8 cellular contexts compared by ENCODE assay signal in genomic region chr15:90930861-90931629, GRCh38. TPM values are rescaled to one million over a fixed set of nuclear protein-coding genes. Genes with fewer than 3 reads are reported as not detected.
A peak's percentile ranks its signal among the peaks of the same experiment; 100 is the strongest.
DNase-seq lines count a peak whose midpoint lies in the region; ATAC-seq and TF ChIP-seq lines count a peak whose summit lies in the region.

No MANE protein-coding gene starts in this region.

- POLR2A ChIA-PET in SK-N-SH (lab: Yijun Ruan, JAX) = interaction anchor here (2.2 to 4.8 kb wide), 4 partner anchors 23 to 36 kb away, joined by 8 to 23 read pairs (median 10); partner anchors contain the start of genes MAN2A2 and RCCD1

- H3K9me3 ChIP-seq in SK-N-SH = no peaks in the 10 kb centered on the region
- no peaks in the 10 kb centered on the region for H3K9me3 ChIP-seq in SU-DHL-6 (ENCODE audit: insufficient read depth, low read length)

- H3K4me3 ChIP-seq in SK-N-SH (ENCODE audit: low read depth in 2 of 2, low read length in 1 of 2) = peak overlapping the region; percentile 84 to 89; a peak in 3 of 4 replicates
- peak overlapping the region; percentile 51 for H3K4me3 ChIP-seq in SU-DHL-6 (ENCODE audit: insufficient read depth, low read length, poor library complexity, severe bottlenecking)
- peak overlapping the region; percentile 68 for H3K4me3 ChIP-seq in fibroblast of mammary gland (ENCODE audit: control insufficient read depth, low read depth, low read length)

- peak overlapping the region; percentile 96 for H3K27ac Mint-ChIP-seq in stimulated activated effector memory CD8-positive, alpha-beta T cell treated with anti-CD3 and anti-CD28 coated beads, Interleukin-12 subunit alpha, Interleukin-12 subunit beta, amount 100 ng/mL, for 72 hours

- no peaks in the 10 kb centered on the region for H3K36me3 ChIP-seq in SK-N-SH (replicated peaks in 1 of 2; ENCODE audit: control insufficient read depth in 1 of 2, insufficient read depth in 2 of 2, low read length in 1 of 2)
- no peaks in the 10 kb centered on the region for H3K36me3 ChIP-seq in SU-DHL-6 (ENCODE audit: low read length)

- CTCF ChIA-PET in SK-N-SH (lab: Yijun Ruan, JAX) = interaction anchor here (0.6 to 11.5 kb wide), 19 partner anchors 13 to 343 kb away, joined by 3 to 142 read pairs (median 7); partner anchors contain the start of genes FES, MAN2A2 and RCCD1

- no peak for DNase-seq in SK-N-SH
- peak; percentile 50 for DNase-seq in fibroblast of mammary gland (ENCODE audit: low read depth)
- DNase-seq in stimulated activated effector memory CD8-positive, alpha-beta T cell treated with anti-CD3 and anti-CD28 coated beads, Interleukin-12 subunit alpha, Interleukin-12 subunit beta, amount 100 ng/mL, for 72 hours (ENCODE audit: low spot score in 2 of 2) = no peak
- DNase-seq in stimulated activated naive CD4-positive, alpha-beta T cell treated with Interleukin-2 at 50 U/mL for 16 hours (lab: John Stamatoyannopoulos, UW) = no peak
- DNase-seq in KBM-7 = no peak

- H3K4me2 ChIP-seq in SK-N-SH (peak overlapping the region; percentile 97), SU-DHL-6 (ENCODE audit: low read depth, low read length, poor library complexity, severe bottlenecking) (peak overlapping the region; percentile 75)

- TF ChIP-seq CTCF in SK-N-SH (IDR thresholded peaks at IDR 0.05) (no peak), SU-DHL-6 (IDR thresholded peaks at IDR 0.05; ENCODE audit: insufficient read depth, low read length, poor library complexity, severe bottlenecking) (no peak), fibroblast of mammary gland (conservative IDR thresholded peaks at IDR 0.05; ENCODE audit: control insufficient read depth, insufficient read depth, low read depth, low read length) (no peak)

- WGBS in SK-N-SH (ENCODE audit: low lambda C conversion rate) = 71% methylated on average over 15 of the region's 15 CpGs

- no peak for TF ChIP-seq RAD21 in SK-N-SH (IDR thresholded peaks at IDR 0.05; ENCODE audit: low read length)

- no peak for TF ChIP-seq EP300 in SK-N-SH (IDR thresholded peaks at IDR 0.05; ENCODE audit: borderline replicate concordance in 1 of 2, low read depth in 1 of 2, low read length in 1 of 2)

- no peaks in the 10 kb centered on the region for H3K9me3 Mint-ChIP-seq in stimulated activated effector memory CD8-positive, alpha-beta T cell treated with anti-CD3 and anti-CD28 coated beads, Interleukin-12 subunit alpha, Interleukin-12 subunit beta, amount 100 ng/mL, for 72 hours

- H3K4me1 ChIP-seq in SK-N-SH (ENCODE audit: control insufficient read depth in 1 of 2, insufficient read depth in 2 of 2, low read depth in 1 of 2, low read length in 1 of 2) = peaks cover 6 to 35% of the 10 kb centered on the region in 2 experiments; a peak in 2 of 4 replicates

- peaks cover 46% of the 10 kb centered on the region for H3K4me1 Mint-ChIP-seq in stimulated activated effector memory CD8-positive, alpha-beta T cell treated with anti-CD3 and anti-CD28 coated beads, Interleukin-12 subunit alpha, Interleukin-12 subunit beta, amount 100 ng/mL, for 72 hours

- peaks cover 28% of the 10 kb centered on the region for H3K36me3 Mint-ChIP-seq in stimulated activated effector memory CD8-positive, alpha-beta T cell treated with anti-CD3 and anti-CD28 coated beads, Interleukin-12 subunit alpha, Interleukin-12 subunit beta, amount 100 ng/mL, for 72 hours

- H3K27ac ChIP-seq in SK-N-SH (ENCODE audit: low read depth in 2 of 2, low read length in 1 of 2) (peak overlapping the region; percentile 52 to 60; a peak in 3 of 4 replicates), SU-DHL-6 (ENCODE audit: low read depth, low read length) (peak overlapping the region; percentile 85)

- no peaks in the 10 kb centered on the region for H3K27me3 ChIP-seq in SK-N-SH (ENCODE audit: insufficient read depth)
- no peaks in the 10 kb centered on the region for H3K27me3 ChIP-seq in SU-DHL-6 (ENCODE audit: low read length)

- H2AFZ ChIP-seq in SK-N-SH (ENCODE audit: low read depth) (0 out of 2 replicates have a peak overlapping the region, but pooled peaks have one; percentile 98), SU-DHL-6 (ENCODE audit: low read depth, low read length, severe bottlenecking) (no peak overlapping the region)

- peak overlapping the region; percentile 89 for H3K4me3 Mint-ChIP-seq in stimulated activated effector memory CD8-positive, alpha-beta T cell treated with anti-CD3 and anti-CD28 coated beads, Interleukin-12 subunit alpha, Interleukin-12 subunit beta, amount 100 ng/mL, for 72 hours

- H3K79me2 ChIP-seq in SK-N-SH (ENCODE audit: insufficient read depth) = peaks cover 9% of the 10 kb centered on the region
- peaks cover 8% of the 10 kb centered on the region; the same call in 1 of the 2 replicates for H3K79me2 ChIP-seq in SU-DHL-6 (ENCODE audit: insufficient read depth, low read length)

- H3K9me2 ChIP-seq in SK-N-SH = no peaks in the 10 kb centered on the region
- no peaks in the 10 kb centered on the region for H3K9me2 ChIP-seq in SU-DHL-6 (replicated peaks; ENCODE audit: insufficient read depth, low read length)

- H3K9ac ChIP-seq in SK-N-SH (no peak overlapping the region), SU-DHL-6 (ENCODE audit: low read length) (peak overlapping the region; percentile 75)

- H4K20me1 ChIP-seq in SK-N-SH (ENCODE audit: insufficient read depth) (no peaks in the 10 kb centered on the region), SU-DHL-6 (ENCODE audit: low read depth, low read length) (no peaks in the 10 kb centered on the region)

- ATAC-seq in SK-N-SH treated with all-trans-retinoic acid at 6 μM for 48 hours (no peak), HG02884 (IDR thresholded peaks at IDR 0.05; ENCODE audit: unreplicated experiment) (no peak)
- no peak for ATAC-seq in stimulated activated effector memory CD8-positive, alpha-beta T cell treated with anti-CD3 and anti-CD28 coated beads, Interleukin-12 subunit alpha, Interleukin-12 subunit beta, amount 100 ng/mL, for 72 hours

- peaks cover 22% of the 10 kb centered on the region for H3F3A ChIP-seq in SK-N-SH (replicated peaks; ENCODE audit: insufficient read depth)
- peaks cover 20% of the 10 kb centered on the region for H3F3A ChIP-seq in SU-DHL-6 (ENCODE audit: insufficient read depth)

- in situ Hi-C loops in KBM-7 (cut with MboI; ENCODE audit: low pct_unique_long_range_greater_than_20kb, low sequenced_read_pairs) = no loop called here

TF ChIP-seq in SK-N-SH, 30 proteins besides CTCF, POLR2A, EP300 and RAD21 (continues in another document):
- TF ChIP-seq USF1 (IDR thresholded peaks at IDR 0.05; ENCODE audit: borderline replicate concordance, low read depth) = no peak
- TF ChIP-seq, protein P1, sequence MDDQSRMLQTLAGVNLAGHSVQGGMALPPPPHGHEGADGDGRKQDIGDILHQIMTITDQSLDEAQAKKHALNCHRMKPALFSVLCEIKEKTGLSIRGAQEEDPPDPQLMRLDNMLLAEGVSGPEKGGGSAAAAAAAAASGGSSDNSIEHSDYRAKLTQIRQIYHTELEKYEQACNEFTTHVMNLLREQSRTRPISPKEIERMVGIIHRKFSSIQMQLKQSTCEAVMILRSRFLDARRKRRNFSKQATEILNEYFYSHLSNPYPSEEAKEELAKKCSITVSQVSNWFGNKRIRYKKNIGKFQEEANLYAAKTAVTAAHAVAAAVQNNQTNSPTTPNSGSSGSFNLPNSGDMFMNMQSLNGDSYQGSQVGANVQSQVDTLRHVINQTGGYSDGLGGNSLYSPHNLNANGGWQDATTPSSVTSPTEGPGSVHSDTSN (IDR thresholded peaks at IDR 0.05) = no peak

TF ChIP-seq in SK-N-SH treated with all-trans-retinoic acid at 6 μM for 48 hours, 23 proteins besides CTCF, POLR2A, EP300 and RAD21:
- TF ChIP-seq ZFP3 (CRISPR knock-in tag; IDR thresholded peaks at IDR 0.05) = no peak
- TF ChIP-seq, protein P2, sequence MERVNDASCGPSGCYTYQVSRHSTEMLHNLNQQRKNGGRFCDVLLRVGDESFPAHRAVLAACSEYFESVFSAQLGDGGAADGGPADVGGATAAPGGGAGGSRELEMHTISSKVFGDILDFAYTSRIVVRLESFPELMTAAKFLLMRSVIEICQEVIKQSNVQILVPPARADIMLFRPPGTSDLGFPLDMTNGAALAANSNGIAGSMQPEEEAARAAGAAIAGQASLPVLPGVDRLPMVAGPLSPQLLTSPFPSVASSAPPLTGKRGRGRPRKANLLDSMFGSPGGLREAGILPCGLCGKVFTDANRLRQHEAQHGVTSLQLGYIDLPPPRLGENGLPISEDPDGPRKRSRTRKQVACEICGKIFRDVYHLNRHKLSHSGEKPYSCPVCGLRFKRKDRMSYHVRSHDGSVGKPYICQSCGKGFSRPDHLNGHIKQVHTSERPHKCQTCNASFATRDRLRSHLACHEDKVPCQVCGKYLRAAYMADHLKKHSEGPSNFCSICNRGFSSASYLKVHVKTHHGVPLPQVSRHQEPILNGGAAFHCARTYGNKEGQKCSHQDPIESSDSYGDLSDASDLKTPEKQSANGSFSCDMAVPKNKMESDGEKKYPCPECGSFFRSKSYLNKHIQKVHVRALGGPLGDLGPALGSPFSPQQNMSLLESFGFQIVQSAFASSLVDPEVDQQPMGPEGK (CRISPR knock-in tag; IDR thresholded peaks at IDR 0.05; ENCODE audit: borderline replicate concordance) = no peak
- TF ChIP-seq RARB (CRISPR knock-in tag; IDR thresholded peaks at IDR 0.05) = no peak
- no peak for TF ChIP-seq ZNF565 (CRISPR knock-in tag; conservative IDR thresholded peaks at IDR 0.05; ENCODE audit: low read depth)
- TF ChIP-seq ZC3H10 (CRISPR knock-in tag; IDR thresholded peaks at IDR 0.05) = no peak

RNA-seq across cellular contexts. Expression of gene HDDC3, which starts 1.3 kb away (rescaled TPM):
- 24.2 and 25.8 TPM in 2 replicates for polyA plus RNA-seq in SK-N-SH (2012; rRNA removed)
- polyA plus RNA-seq in SK-N-SH (2012; cell fraction: cytosol; rRNA removed) = 16.3 and 19.5 TPM in 2 replicates
- polyA plus RNA-seq in SK-N-SH (2012; cell fraction: nucleus; rRNA removed) = 21.2 and 21.5 TPM in 2 replicates

RNA-seq across cellular contexts. Expression of gene UNC45A, which starts 4.0 kb away (rescaled TPM):
- polyA plus RNA-seq in SK-N-SH (2012; rRNA removed) = 85.1 and 89.4 TPM in 2 replicates
- polyA plus RNA-seq in SK-N-SH (2012; cell fraction: cytosol; rRNA removed) = 33.2 and 50.5 TPM in 2 replicates
- 142 and 150 TPM in 2 replicates for polyA plus RNA-seq in SK-N-SH (2012; cell fraction: nucleus; rRNA removed)

RNA-seq across cellular contexts. Expression of gene RCCD1, which starts 23.6 kb away (rescaled TPM):
- 19.5 and 21.2 TPM in 2 replicates for polyA plus RNA-seq in SK-N-SH (2012; rRNA removed)
- 11.2 and 13.3 TPM in 2 replicates for polyA plus RNA-seq in SK-N-SH (2012; cell fraction: cytosol; rRNA removed)
- polyA plus RNA-seq in SK-N-SH (2012; cell fraction: nucleus; rRNA removed) = 85.9 and 108 TPM in 2 replicates

RNA-seq across cellular contexts. Expression of gene MAN2A2, which starts 27.9 kb away (rescaled TPM):
- polyA plus RNA-seq in SK-N-SH (2012; rRNA removed) = 25.6 and 35.0 TPM in 2 replicates
- polyA plus RNA-seq in SK-N-SH (2012; cell fraction: cytosol; rRNA removed) = 10.6 and 15.5 TPM in 2 replicates
- polyA plus RNA-seq in SK-N-SH (2012; cell fraction: nucleus; rRNA removed) = 159 and 164 TPM in 2 replicates

RNA-seq across cellular contexts. Expression of gene FES, which starts 46.7 kb away (rescaled TPM):
- 0.03 and 0.13 TPM in 2 replicates for polyA plus RNA-seq in SK-N-SH (2012; rRNA removed)
- polyA plus RNA-seq in SK-N-SH (2012; cell fraction: cytosol; rRNA removed) = 0.03 and 0.04 TPM in 2 replicates
- polyA plus RNA-seq in SK-N-SH (2012; cell fraction: nucleus; rRNA removed) = 0.23 and 0.48 TPM in 2 replicates
